ENCODE assay signal across 15 cellular contexts in genomic region chr19:41877916-41878905, GRCh38. TPM values are rescaled to one million over a fixed set of nuclear protein-coding genes. Genes with fewer than 3 reads are reported as not detected.
A peak's percentile ranks its signal among the peaks of the same experiment; 100 is the strongest.
DNase-seq lines count a peak whose midpoint lies in the region; ATAC-seq and TF ChIP-seq lines count a peak whose summit lies in the region.
"Had no signal": no experiment of that assay in that cellular context is flagged by ENCODE, and none has a peak within 500 bp of the region (broad histone marks: within the 10 kb centered on the region; RNA-seq: fewer than 3 reads in every experiment).

No MANE protein-coding gene starts in this region.

- no peak for ATAC-seq in body of pancreas

- H3K36me3 ChIP-seq in colonic mucosa (no peaks in the 10 kb centered on the region), body of pancreas (replicated peaks in 1 of 2; ENCODE audit: insufficient read depth in 1 of 2, low read depth in 2 of 2) (no peaks in the 10 kb centered on the region)

- WGBS in body of pancreas, 2 donors = 59 to 66% methylated on average over 13 to 16 of the region's 17 CpGs

- H3K27ac ChIP-seq in HL-60 (replicated peaks) (peak overlapping the region; percentile 91), colonic mucosa (no peak overlapping the region), body of pancreas (no peak overlapping the region)
- H3K27ac ChIP-seq: hepatocyte had no signal

- DNase-seq in activated T-cell treated with anti-CD3 and anti-CD28 coated beads, Interleukin-2, amount 50 U/mL, for 24 hours = no peak
- no peak for DNase-seq in activated T-cell treated with anti-CD3 and anti-CD28 coated beads, Interleukin-2, amount 50 U/mL, for 1 hour
- no peak for DNase-seq in HL-60 (ENCODE audit: low read depth in 1 of 2, low spot score in 1 of 2)
- DNase-seq in colonic mucosa = no peak
- no peak for DNase-seq in NCI-H1436 (lab: John Stamatoyannopoulos, UW)
- DNase-seq in cerebellum (ENCODE audit: low spot score) = no peak
- DNase-seq in body of pancreas = no peak
- DNase-seq: activated gamma-delta T cell; effector CD8-positive, alpha-beta T cell; HCEC 1CT; NCI-H1048 had no signal

- H3K4me1 ChIP-seq in colonic mucosa = no peaks in the 10 kb centered on the region
- H3K4me1 ChIP-seq in body of pancreas = peaks cover 4% of the 10 kb centered on the region

- peaks cover 79% of the 10 kb centered on the region for H3K4me1 Mint-ChIP-seq in activated T-cell treated with anti-CD3 and anti-CD28 coated beads, Interleukin-2, amount 50 U/mL, for 24 hours (ENCODE audit: low read depth)
- peaks cover 75% of the 10 kb centered on the region for H3K4me1 Mint-ChIP-seq in stimulated activated naive CD8-positive, alpha-beta T cell treated with anti-CD3 and anti-CD28 coated beads, Interleukin-15, Interleukin-2, amounts not matched to agents 100 ng/mL and 50 ng/mL, for 24 hours (ENCODE audit: low read depth)

- peaks cover 6% of the 10 kb centered on the region for H3K36me3 Mint-ChIP-seq in activated T-cell treated with anti-CD3 and anti-CD28 coated beads, Interleukin-2, amount 50 U/mL, for 24 hours (ENCODE audit: low read depth)
- H3K36me3 Mint-ChIP-seq in stimulated activated naive CD8-positive, alpha-beta T cell treated with anti-CD3 and anti-CD28 coated beads, Interleukin-15, Interleukin-2, amounts not matched to agents 100 ng/mL and 50 ng/mL, for 24 hours (ENCODE audit: low read depth) = no peaks in the 10 kb centered on the region
- H3K36me3 Mint-ChIP-seq: mesothelial cell of epicardium had no signal

- H3K4me3 ChIP-seq in HL-60 (replicated peaks; ENCODE audit: insufficient read depth, low read length) (no peak overlapping the region), colonic mucosa (no peak overlapping the region), body of pancreas (no peak overlapping the region)
- H3K4me3 ChIP-seq: hepatocyte had no signal

- no peak for TF ChIP-seq POLR2A in body of pancreas (IDR thresholded peaks at IDR 0.05)

- TF ChIP-seq CTCF in HL-60 (IDR thresholded peaks at IDR 0.05; ENCODE audit: insufficient read depth, low read length) = no peak
- TF ChIP-seq CTCF in colonic mucosa (IDR thresholded peaks at IDR 0.05) = no peak
- no peak for TF ChIP-seq CTCF in body of pancreas (IDR thresholded peaks at IDR 0.05)

- intact Hi-C loops in colonic mucosa (cut with DNase I) (no loop called here), body of pancreas (cut with DNase I) (loop anchor here (5.0 kb wide), 2 partner anchors 59 to 79 kb away; partner anchors contain the start of gene RABAC1)

- no peaks in the 10 kb centered on the region for H3K9me3 Mint-ChIP-seq in activated T-cell treated with anti-CD3 and anti-CD28 coated beads, Interleukin-2, amount 50 U/mL, for 24 hours
- no peaks in the 10 kb centered on the region for H3K9me3 Mint-ChIP-seq in stimulated activated naive CD8-positive, alpha-beta T cell treated with anti-CD3 and anti-CD28 coated beads, Interleukin-15, Interleukin-2, amounts not matched to agents 100 ng/mL and 50 ng/mL, for 24 hours
- H3K9me3 Mint-ChIP-seq: mesothelial cell of epicardium had no signal

- no peak overlapping the region for H3K4me3 Mint-ChIP-seq in activated T-cell treated with anti-CD3 and anti-CD28 coated beads, Interleukin-2, amount 50 U/mL, for 24 hours
- peak overlapping the region; percentile 79 for H3K4me3 Mint-ChIP-seq in stimulated activated naive CD8-positive, alpha-beta T cell treated with anti-CD3 and anti-CD28 coated beads, Interleukin-15, Interleukin-2, amounts not matched to agents 100 ng/mL and 50 ng/mL, for 24 hours
- H3K4me3 Mint-ChIP-seq: mesothelial cell of epicardium had no signal

- peak overlapping the region; percentile 40 to 43 for H3K9ac ChIP-seq in colonic mucosa (ENCODE audit: low read depth in 2 of 2, low read length in 2 of 2)

- H3K27me3 ChIP-seq in HL-60 (ENCODE audit: insufficient read depth, poor library complexity, severe bottlenecking) (no peaks in the 10 kb centered on the region), colonic mucosa (no peaks in the 10 kb centered on the region), body of pancreas (no peaks in the 10 kb centered on the region)
- H3K27me3 ChIP-seq: hepatocyte had no signal

- H3K27me3 Mint-ChIP-seq in activated T-cell treated with anti-CD3 and anti-CD28 coated beads, Interleukin-2, amount 50 U/mL, for 24 hours = no peaks in the 10 kb centered on the region
- H3K27me3 Mint-ChIP-seq in stimulated activated naive CD8-positive, alpha-beta T cell treated with anti-CD3 and anti-CD28 coated beads, Interleukin-15, Interleukin-2, amounts not matched to agents 100 ng/mL and 50 ng/mL, for 24 hours = no peaks in the 10 kb centered on the region

- no peaks in the 10 kb centered on the region for H3K9me3 ChIP-seq in colonic mucosa
- no peaks in the 10 kb centered on the region for H3K9me3 ChIP-seq in body of pancreas

- H3K27ac Mint-ChIP-seq in activated T-cell treated with anti-CD3 and anti-CD28 coated beads, Interleukin-2, amount 50 U/mL, for 24 hours = peak overlapping the region; percentile 90
- peak overlapping the region; percentile 87 for H3K27ac Mint-ChIP-seq in stimulated activated naive CD8-positive, alpha-beta T cell treated with anti-CD3 and anti-CD28 coated beads, Interleukin-15, Interleukin-2, amounts not matched to agents 100 ng/mL and 50 ng/mL, for 24 hours
- H3K27ac Mint-ChIP-seq: mesothelial cell of epicardium had no signal

RNA-seq across cellular contexts. Expression of gene CD79A, which starts 1.1 kb away (rescaled TPM):
- total RNA-seq in colonic mucosa = 1 to 10 TPM; 3.5 to 3.8 TPM
- total RNA-seq in cerebellum = not detected
- total RNA-seq in body of pancreas = not detected

RNA-seq across cellular contexts. Expression of gene ARHGEF1, which starts 4.8 kb away (rescaled TPM):
- total RNA-seq in colonic mucosa = 10 to 100 TPM; 64.1 to 98.7 TPM
- total RNA-seq in cerebellum = 11.2 TPM
- total RNA-seq in body of pancreas = 100 to 1,000 TPM in 1 of 2 donors, 10 to 100 TPM in 1; 43.8 to 104 TPM

RNA-seq across cellular contexts. Expression of gene RPS19, which starts 18.2 kb away (rescaled TPM):
- 1,000 to 10,000 TPM; 1,710 to 2,039 TPM for total RNA-seq in colonic mucosa
- total RNA-seq in cerebellum = 229 TPM
- total RNA-seq in body of pancreas = 100 to 1,000 TPM; 454 to 832 TPM

RNA-seq across cellular contexts. Expression of gene DMRTC2, which starts 33.4 kb away (rescaled TPM):
- not detected for total RNA-seq in colonic mucosa
- not detected for total RNA-seq in cerebellum
- total RNA-seq in body of pancreas = not detected
- total RNA-seq: hepatocyte; mesothelial cell of epicardium; T-helper 1 cell treated with Interleukin-12 subunit alpha and Interleukin-12 subunit beta and Interleukin-4 antibody, amounts not matched to agents 30 ng/mL and 1 ng/mL, for 36 hours had no signal

RNA-seq across cellular contexts. Expression of gene LYPD4, which starts 33.7 kb away (rescaled TPM):
- total RNA-seq in colonic mucosa = not detected
- total RNA-seq in cerebellum = not detected
- not detected for total RNA-seq in body of pancreas
- total RNA-seq: hepatocyte; mesothelial cell of epicardium; T-helper 1 cell treated with Interleukin-12 subunit alpha and Interleukin-12 subunit beta and Interleukin-4 antibody, amounts not matched to agents 30 ng/mL and 1 ng/mL, for 36 hours had no signal
